ENCODE assay signal across 8 cellular contexts in genomic region chr10:119208553-119208940, GRCh38. TPM values are rescaled to one million over a fixed set of nuclear protein-coding genes. Genes with fewer than 3 reads are reported as not detected.
DNase-seq lines count a peak whose midpoint lies in the region; ATAC-seq and TF ChIP-seq lines count a peak whose summit lies in the region.

No MANE protein-coding gene starts in this region.

- peak overlapping the region; percentile 95 for H2AFZ ChIP-seq in mammary epithelial cell (ENCODE audit: low read depth, low read length)

- no peaks in the 10 kb centered on the region for H4K20me1 ChIP-seq in mammary epithelial cell (ENCODE audit: insufficient read depth, low read length)

- no TSS peak for BruUV-seq in mammary epithelial cell (replicated peaks; lab: Mats Ljungman, UMichigan)

- H3K79me2 ChIP-seq in mammary epithelial cell (ENCODE audit: insufficient read depth, low read length) = peaks cover 14% of the 10 kb centered on the region

- dilution Hi-C loops in mammary epithelial cell (cut with HindIII; ENCODE audit: low sequenced_read_pairs) = no loop called here

- H3K27ac ChIP-seq in HUES64 (ENCODE audit: low read depth, low read length) (no peak overlapping the region), mammary epithelial cell (ENCODE audit: insufficient read depth, low read depth, low read length) (no peak overlapping the region)

- in situ Hi-C loops in mammary epithelial cell (cut with MboI; ENCODE audit: low sequenced_read_pairs in 2 of 2) = no loop called here

- intact Hi-C loops in mammary epithelial cell (cut with micrococcal nuclease) = loop anchor here (5.0 kb wide), 2 partner anchors 41 to 389 kb away; partner anchors contain the start of genes SFXN4 and TIAL1

- H3K4me3 ChIP-seq in AG04449 (ENCODE audit: low read depth, low read length) (peak overlapping the region; percentile 79), HUES64 (ENCODE audit: low read length) (peak overlapping the region; percentile 75), mammary epithelial cell (replicated peaks in 1 of 3; ENCODE audit: insufficient read depth in 1 of 3, low read depth in 2 of 3, low read length in 3 of 3) (peak overlapping the region; percentile 47 to 79 (median 55)), mononuclear cell (ENCODE audit: low read length) (peak overlapping the region; percentile 73)

- CTCF ChIA-PET in AG04449 (lab: Yijun Ruan, JAX) = interaction anchor here (0.7 to 20.3 kb wide), 21 partner anchors 9 to 335 kb away, joined by 3 to 530 read pairs (median 6); no protein-coding TSS in a partner anchor
- CTCF ChIA-PET in mammary epithelial cell (lab: Charles Lee; ENCODE audit: low non-redundant PET) = no interaction called here

- H3K4me1 ChIP-seq in HUES64 (ENCODE audit: insufficient read depth, low read length) = peaks cover 38% of the 10 kb centered on the region
- peaks cover 27% of the 10 kb centered on the region for H3K4me1 ChIP-seq in mammary epithelial cell (ENCODE audit: insufficient read depth, low read length)
- peaks cover 54% of the 10 kb centered on the region for H3K4me1 ChIP-seq in mononuclear cell (ENCODE audit: insufficient read depth, low read length)

- H3K9ac ChIP-seq in HUES64 (ENCODE audit: low read depth, low read length) (no peak overlapping the region; the same call in 1 of the 2 replicates), mammary epithelial cell (ENCODE audit: insufficient read depth, low read length) (peak overlapping the region; percentile 34)

- DNase-seq in AG04449 (ENCODE audit: low read depth, low spot score) = no peak
- no peak for DNase-seq in mammary epithelial cell
- DNase-seq in NCI-H1930 (lab: John Stamatoyannopoulos, UW) = no peak
- no peak for DNase-seq in activated CD4-positive, alpha-beta T cell treated with anti-CD3 and anti-CD28 coated beads for 48 hours
- no peak for DNase-seq in NCI-H146 treated with DMSO at 0.1 percent for 48 hours (lab: John Stamatoyannopoulos, UW; ENCODE audit: unreplicated experiment)

- TF ChIP-seq CTCF in AG04449 (IDR thresholded peaks at IDR 0.05; ENCODE audit: insufficient read depth, low read length, missing control alignments) (no peak), mammary epithelial cell (conservative IDR thresholded peaks at IDR 0.05 in 1 of 2, IDR thresholded peaks at IDR 0.05 in 1 of 2; ENCODE audit: extremely low read depth in 1 of 2, insufficient read depth in 1 of 2, low read depth in 1 of 2, low read length in 2 of 2) (no peak)

- no peaks in the 10 kb centered on the region for H3K9me3 ChIP-seq in HUES64 (ENCODE audit: insufficient read depth, low read depth, low read length)
- H3K9me3 ChIP-seq in mammary epithelial cell (replicated peaks; ENCODE audit: insufficient read depth, low read length) = no peaks in the 10 kb centered on the region
- no peaks in the 10 kb centered on the region for H3K9me3 ChIP-seq in mononuclear cell (ENCODE audit: low read depth, low read length)

- POLR2A ChIA-PET in AG04449 (lab: Yijun Ruan, JAX) = no interaction called here

- H3K27me3 ChIP-seq in HUES64 (ENCODE audit: insufficient read depth, low read length) (peaks cover 19% of the 10 kb centered on the region), mammary epithelial cell (ENCODE audit: insufficient read depth, low read length) (no peaks in the 10 kb centered on the region), mononuclear cell (ENCODE audit: insufficient read depth, low read length) (no peaks in the 10 kb centered on the region)

- H3K36me3 ChIP-seq in HUES64 (ENCODE audit: insufficient read depth, low read length) (no peaks in the 10 kb centered on the region), mammary epithelial cell (ENCODE audit: insufficient read depth, low read length) (no peaks in the 10 kb centered on the region)

- no peak for ATAC-seq in GM18909 (IDR thresholded peaks at IDR 0.05; ENCODE audit: poor library complexity, unreplicated experiment)

- H3K4me2 ChIP-seq in mammary epithelial cell (ENCODE audit: insufficient read depth, low read depth, low read length) = peak overlapping the region; percentile 96

- 47% methylated on average over 3 of the region's 3 CpGs for WGBS in HUES64
- 45% methylated on average over 3 of the region's 3 CpGs for WGBS in mammary epithelial cell (ENCODE audit: low coverage, missing lambda C conversion rate)

RNA-seq across cellular contexts. Expression of gene GRK5, which starts 1.2 kb away (rescaled TPM):
- polyA plus RNA-seq in HUES64 (2013, experiment 1 of 2) = 2.0 TPM
- 3.2 TPM for polyA plus RNA-seq in HUES64 (2013, experiment 2 of 2)
- total RNA-seq in mammary epithelial cell = 1 to 10 TPM; 1.2 to 6.9 TPM
- polyA plus RNA-seq in mammary epithelial cell = 4.0 TPM
- 2.5 TPM for polyA minus RNA-seq in mammary epithelial cell
- 10.6 TPM for total RNA-seq in mononuclear cell

RNA-seq across cellular contexts. Expression of gene PRDX3, which starts 29.9 kb away (rescaled TPM):
- 288 TPM for polyA plus RNA-seq in HUES64 (2013, experiment 1 of 2)
- 275 TPM for polyA plus RNA-seq in HUES64 (2013, experiment 2 of 2)
- total RNA-seq in mammary epithelial cell = 100 to 1,000 TPM in 1 of 2 donors, 10 to 100 TPM in 1; 96.6 to 125 TPM
- 167 TPM for polyA plus RNA-seq in mammary epithelial cell
- 144 TPM for polyA minus RNA-seq in mammary epithelial cell
- total RNA-seq in mononuclear cell = 28.8 TPM

RNA-seq across cellular contexts. Expression of gene SFXN4, which starts 43.0 kb away (rescaled TPM):
- polyA plus RNA-seq in HUES64 (2013, experiment 1 of 2) = 13.6 TPM
- polyA plus RNA-seq in HUES64 (2013, experiment 2 of 2) = 14.1 TPM
- total RNA-seq in mammary epithelial cell (10 to 100 TPM; 11.3 to 22.6 TPM), mononuclear cell (7.5 TPM)
- polyA plus RNA-seq in mammary epithelial cell = 15.7 TPM
- polyA minus RNA-seq in mammary epithelial cell = 44.1 TPM
